In the genomic region with DNA sequence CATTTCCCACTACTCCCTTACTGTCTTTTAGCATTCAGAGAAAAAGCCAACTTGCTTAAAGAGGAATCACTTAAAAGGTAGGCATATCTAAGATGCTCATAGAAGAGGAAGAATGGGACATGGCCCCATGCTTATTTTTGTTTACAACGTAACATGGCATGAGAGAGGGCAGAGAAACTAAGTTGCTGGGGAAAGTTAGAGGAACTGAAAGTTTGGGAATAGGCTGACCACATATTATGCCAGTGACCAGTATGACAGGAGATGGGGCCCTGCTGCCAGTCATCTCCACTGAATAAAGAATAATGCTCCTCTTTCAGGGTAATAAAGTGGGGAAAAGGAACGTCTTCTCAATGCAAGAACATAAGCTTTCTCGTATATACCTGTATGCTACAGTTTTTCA, we compare ENCODE assay signal across 1 cellular context.
TF ChIP-seq lines count a peak whose summit lies in the region.

No MANE protein-coding gene starts in this region.

TF ChIP-seq in HepG2, 621 proteins besides CTCF, POLR2A, EP300 and RAD21:
- TF ChIP-seq ZNF484 (CRISPR knock-in tag; IDR thresholded peaks at IDR 0.05; ENCODE audit: borderline replicate concordance, low read depth): no peak
- no peak for TF ChIP-seq STAG1 (CRISPR knock-in tag; IDR thresholded peaks at IDR 0.05)
- no peak for TF ChIP-seq NFKBIZ (CRISPR knock-in tag; IDR thresholded peaks at IDR 0.05)
- TF ChIP-seq, protein P1, sequence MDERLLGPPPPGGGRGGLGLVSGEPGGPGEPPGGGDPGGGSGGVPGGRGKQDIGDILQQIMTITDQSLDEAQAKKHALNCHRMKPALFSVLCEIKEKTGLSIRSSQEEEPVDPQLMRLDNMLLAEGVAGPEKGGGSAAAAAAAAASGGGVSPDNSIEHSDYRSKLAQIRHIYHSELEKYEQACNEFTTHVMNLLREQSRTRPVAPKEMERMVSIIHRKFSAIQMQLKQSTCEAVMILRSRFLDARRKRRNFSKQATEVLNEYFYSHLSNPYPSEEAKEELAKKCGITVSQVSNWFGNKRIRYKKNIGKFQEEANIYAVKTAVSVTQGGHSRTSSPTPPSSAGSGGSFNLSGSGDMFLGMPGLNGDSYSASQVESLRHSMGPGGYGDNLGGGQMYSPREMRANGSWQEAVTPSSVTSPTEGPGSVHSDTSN (CRISPR knock-in tag; IDR thresholded peaks at IDR 0.05): no peak
- TF ChIP-seq, protein P2, sequence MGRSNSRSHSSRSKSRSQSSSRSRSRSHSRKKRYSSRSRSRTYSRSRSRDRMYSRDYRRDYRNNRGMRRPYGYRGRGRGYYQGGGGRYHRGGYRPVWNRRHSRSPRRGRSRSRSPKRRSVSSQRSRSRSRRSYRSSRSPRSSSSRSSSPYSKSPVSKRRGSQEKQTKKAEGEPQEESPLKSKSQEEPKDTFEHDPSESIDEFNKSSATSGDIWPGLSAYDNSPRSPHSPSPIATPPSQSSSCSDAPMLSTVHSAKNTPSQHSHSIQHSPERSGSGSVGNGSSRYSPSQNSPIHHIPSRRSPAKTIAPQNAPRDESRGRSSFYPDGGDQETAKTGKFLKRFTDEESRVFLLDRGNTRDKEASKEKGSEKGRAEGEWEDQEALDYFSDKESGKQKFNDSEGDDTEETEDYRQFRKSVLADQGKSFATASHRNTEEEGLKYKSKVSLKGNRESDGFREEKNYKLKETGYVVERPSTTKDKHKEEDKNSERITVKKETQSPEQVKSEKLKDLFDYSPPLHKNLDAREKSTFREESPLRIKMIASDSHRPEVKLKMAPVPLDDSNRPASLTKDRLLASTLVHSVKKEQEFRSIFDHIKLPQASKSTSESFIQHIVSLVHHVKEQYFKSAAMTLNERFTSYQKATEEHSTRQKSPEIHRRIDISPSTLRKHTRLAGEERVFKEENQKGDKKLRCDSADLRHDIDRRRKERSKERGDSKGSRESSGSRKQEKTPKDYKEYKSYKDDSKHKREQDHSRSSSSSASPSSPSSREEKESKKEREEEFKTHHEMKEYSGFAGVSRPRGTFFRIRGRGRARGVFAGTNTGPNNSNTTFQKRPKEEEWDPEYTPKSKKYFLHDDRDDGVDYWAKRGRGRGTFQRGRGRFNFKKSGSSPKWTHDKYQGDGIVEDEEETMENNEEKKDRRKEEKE (IDR thresholded peaks at IDR 0.05): no peak
- no peak for TF ChIP-seq ZNF496 (CRISPR knock-in tag; IDR thresholded peaks at IDR 0.05; ENCODE audit: insufficient replicate concordance)
- no peak for TF ChIP-seq ZNF264 (CRISPR knock-in tag; IDR thresholded peaks at IDR 0.05)
- no peak for TF ChIP-seq ZBTB42 (CRISPR knock-in tag; IDR thresholded peaks at IDR 0.05)
- TF ChIP-seq, protein P3, sequence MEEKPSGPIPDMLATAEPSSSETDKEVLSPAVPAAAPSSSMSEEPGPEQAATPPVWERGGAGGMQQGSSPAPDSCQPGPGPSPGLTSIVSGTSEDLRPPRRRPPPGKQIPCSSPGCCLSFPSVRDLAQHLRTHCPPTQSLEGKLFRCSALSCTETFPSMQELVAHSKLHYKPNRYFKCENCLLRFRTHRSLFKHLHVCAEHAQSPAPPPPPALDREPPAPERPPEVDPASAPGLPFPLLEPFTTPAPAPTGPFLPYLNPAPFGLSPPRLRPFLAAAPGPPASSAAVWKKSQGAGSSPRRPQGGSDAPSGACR (CRISPR knock-in tag; IDR thresholded peaks at IDR 0.05): no peak
- no peak for TF ChIP-seq ZNF777 (CRISPR knock-in tag; IDR thresholded peaks at IDR 0.05)
- TF ChIP-seq, protein P4, sequence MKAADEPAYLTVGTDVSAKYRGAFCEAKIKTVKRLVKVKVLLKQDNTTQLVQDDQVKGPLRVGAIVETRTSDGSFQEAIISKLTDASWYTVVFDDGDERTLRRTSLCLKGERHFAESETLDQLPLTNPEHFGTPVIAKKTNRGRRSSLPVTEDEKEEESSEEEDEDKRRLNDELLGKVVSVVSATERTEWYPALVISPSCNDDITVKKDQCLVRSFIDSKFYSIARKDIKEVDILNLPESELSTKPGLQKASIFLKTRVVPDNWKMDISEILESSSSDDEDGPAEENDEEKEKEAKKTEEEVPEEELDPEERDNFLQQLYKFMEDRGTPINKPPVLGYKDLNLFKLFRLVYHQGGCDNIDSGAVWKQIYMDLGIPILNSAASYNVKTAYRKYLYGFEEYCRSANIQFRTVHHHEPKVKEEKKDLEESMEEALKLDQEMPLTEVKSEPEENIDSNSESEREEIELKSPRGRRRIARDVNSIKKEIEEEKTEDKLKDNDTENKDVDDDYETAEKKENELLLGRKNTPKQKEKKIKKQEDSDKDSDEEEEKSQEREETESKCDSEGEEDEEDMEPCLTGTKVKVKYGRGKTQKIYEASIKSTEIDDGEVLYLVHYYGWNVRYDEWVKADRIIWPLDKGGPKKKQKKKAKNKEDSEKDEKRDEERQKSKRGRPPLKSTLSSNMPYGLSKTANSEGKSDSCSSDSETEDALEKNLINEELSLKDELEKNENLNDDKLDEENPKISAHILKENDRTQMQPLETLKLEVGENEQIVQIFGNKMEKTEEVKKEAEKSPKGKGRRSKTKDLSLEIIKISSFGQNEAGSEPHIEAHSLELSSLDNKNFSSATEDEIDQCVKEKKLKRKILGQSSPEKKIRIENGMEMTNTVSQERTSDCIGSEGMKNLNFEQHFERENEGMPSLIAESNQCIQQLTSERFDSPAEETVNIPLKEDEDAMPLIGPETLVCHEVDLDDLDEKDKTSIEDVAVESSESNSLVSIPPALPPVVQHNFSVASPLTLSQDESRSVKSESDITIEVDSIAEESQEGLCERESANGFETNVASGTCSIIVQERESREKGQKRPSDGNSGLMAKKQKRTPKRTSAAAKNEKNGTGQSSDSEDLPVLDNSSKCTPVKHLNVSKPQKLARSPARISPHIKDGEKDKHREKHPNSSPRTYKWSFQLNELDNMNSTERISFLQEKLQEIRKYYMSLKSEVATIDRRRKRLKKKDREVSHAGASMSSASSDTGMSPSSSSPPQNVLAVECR (CRISPR knock-in tag; IDR thresholded peaks at IDR 0.05; ENCODE audit: borderline replicate concordance): no peak
- TF ChIP-seq MIXL1 (CRISPR knock-in tag; IDR thresholded peaks at IDR 0.05): no peak
- TF ChIP-seq ISX (CRISPR knock-in tag; conservative IDR thresholded peaks at IDR 0.05): no peak
